Comparison of ENCODE assay signal across 11 cellular contexts in the genomic region with DNA sequence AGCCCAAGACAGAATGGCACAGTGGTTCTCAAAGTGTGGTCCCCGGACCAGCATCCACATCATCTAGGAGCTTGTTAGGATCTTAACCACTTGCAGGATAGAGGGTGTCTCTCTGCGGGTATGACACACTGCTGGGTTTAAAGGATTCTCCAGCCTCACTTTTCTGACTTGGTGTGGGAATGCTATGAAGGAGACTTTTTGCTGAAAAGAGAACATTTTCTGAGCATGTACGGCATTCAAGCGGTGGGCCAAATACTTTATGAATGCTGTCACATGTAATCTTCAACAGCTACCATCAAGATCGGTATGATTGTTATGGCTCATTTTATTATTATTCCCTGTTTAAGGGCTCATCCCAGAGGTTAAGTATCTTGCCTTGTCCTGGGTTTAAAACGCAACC. TPM values are rescaled to one million over a fixed set of nuclear protein-coding genes. Genes with fewer than 3 reads are reported as not detected.
A peak's percentile ranks its signal among the peaks of the same experiment; 100 is the strongest.
DNase-seq lines count a peak whose midpoint lies in the region; ATAC-seq and TF ChIP-seq lines count a peak whose summit lies in the region.
"Had no signal": no experiment of that assay in that cellular context is flagged by ENCODE, and none has a peak within 500 bp of the region (broad histone marks: within the 10 kb centered on the region; RNA-seq: fewer than 3 reads in every experiment).

No MANE protein-coding gene starts in this region.

- no peaks in the 10 kb centered on the region for H3K27me3 ChIP-seq in psoas muscle (ENCODE audit: insufficient read depth in 3 of 3, low read length in 2 of 3)

- no peaks in the 10 kb centered on the region for H3K36me3 ChIP-seq in psoas muscle (ENCODE audit: insufficient read depth in 1 of 2, low read depth in 1 of 2)
- H3K36me3 ChIP-seq: HAP-1 had no signal

- ATAC-seq in T-cell (replicated peaks in 1 of 4): no peak
- ATAC-seq in psoas muscle: no peak

- intact Hi-C loops in psoas muscle (cut with DNase I) (loop anchor here in 1 of 2 donors (5.0 kb wide), 1 partner anchor 34 kb away; no protein-coding TSS in a partner anchor), posterior cingulate gyrus (cut with DNase I) (loop anchor here (2.0 kb wide), 1 partner anchor 53 kb away; no protein-coding TSS in a partner anchor)

- peaks cover 35 to 56% (median 36%) of the 10 kb centered on the region in 3 donors for H3K4me1 Mint-ChIP-seq in T-cell

- H3K4me1 ChIP-seq in psoas muscle: peaks cover 21% of the 10 kb centered on the region

- DNase-seq in AG20443 (ENCODE audit: low spot score) (peak; percentile 26), T-cell (no peak), fibroblast of the aortic adventitia (ENCODE audit: low read depth) (peak; percentile 39), psoas muscle (no peak), inferior parietal cortex (ENCODE audit: extremely low spot score) (no peak), posterior cingulate gyrus (no peak), DMS53 treated with DMSO at 0.1 percent for 48 hours (lab: John Stamatoyannopoulos, UW; ENCODE audit: unreplicated experiment) (no peak)
- no peak for DNase-seq in activated CD4-positive, CD25-positive, alpha-beta regulatory T cell (lab: John Stamatoyannopoulos, UW)
- DNase-seq: SIG-M5 had no signal

- no peaks in the 10 kb centered on the region for H3K36me3 Mint-ChIP-seq in T-cell

- H3K27me3 Mint-ChIP-seq in T-cell: no peaks in the 10 kb centered on the region

- H3K4me3 ChIP-seq in fibroblast of the aortic adventitia (ENCODE audit: low read depth, low read length) (no peak overlapping the region), psoas muscle (no peak overlapping the region)
- H3K4me3 ChIP-seq: HAP-1 had no signal

- peak overlapping the region in 1 of 2 donors; percentile 80 for H3K27ac Mint-ChIP-seq in T-cell

- 65 to 75% (median 67%) methylated on average over 6 of the region's 6 CpGs for WGBS in psoas muscle, 3 donors

- H3K4me3 Mint-ChIP-seq in T-cell: peak overlapping the region; percentile 31 to 83 (median 81)

- no peaks in the 10 kb centered on the region for H3K9me3 Mint-ChIP-seq in T-cell
- H3K9me3 Mint-ChIP-seq: dendritic cell treated with granulocyte-macrophage colony-stimulating factor and Interleukin-4, amounts not matched to agents 40 ng/mL and 50 ng/mL, for 4 days had no signal

- H3K27ac ChIP-seq in psoas muscle: peak overlapping the region; percentile 97

- no peak for TF ChIP-seq CTCF in fibroblast of the aortic adventitia (IDR thresholded peaks at IDR 0.05; ENCODE audit: insufficient read depth, low read length)
- TF ChIP-seq CTCF in psoas muscle (IDR thresholded peaks at IDR 0.05): no peak

- H3K9me3 ChIP-seq in psoas muscle: no peaks in the 10 kb centered on the region
- H3K9me3 ChIP-seq: HAP-1 had no signal

- POLR2A ChIA-PET in T-cell (lab: Charles Lee): interaction anchor here (0.6 to 1.2 kb wide), 2 partner anchors 48 to 56 kb away, joined by 3 to 7 read pairs; no protein-coding TSS in a partner anchor

- CTCF ChIA-PET in T-cell (lab: Charles Lee): interaction anchor here (0.6 to 2.2 kb wide), 6 partner anchors 48 to 495 kb away, joined by 3 to 8 read pairs (median 4); no protein-coding TSS in a partner anchor

RNA-seq across cellular contexts. Expression of gene CD82, which starts 1.7 kb away (rescaled TPM):
- 10 to 100 TPM; 53.4 to 99.6 (median 69.0) TPM for total RNA-seq in T-cell
- total RNA-seq in fibroblast of the aortic adventitia (ENCODE audit: low replicate concordance): 2.6 and 4.5 TPM in 2 replicates
- total RNA-seq in psoas muscle: 100 to 1,000 TPM in 1 of 4 donors, 10 to 100 TPM in 3; 25.9 to 162 (median 50.2) TPM
- 10 to 100 TPM; 13.3 to 22.1 (median 13.7) TPM for polyA plus RNA-seq in psoas muscle

Comparison
In these comparisons a context has a peak if more than half of its experiments do, and no peak if none do; other contexts are left out.
1. DNase-seq: peak in AG20443 (single experiment) and fibroblast of the aortic adventitia (single experiment); none in T-cell (0 of 34), psoas muscle (0 of 2), inferior parietal cortex (single experiment), posterior cingulate gyrus (0 of 10), DMS53 treated with DMSO at 0.1 percent for 48 hours (single experiment) and activated CD4-positive, CD25-positive, alpha-beta regulatory T cell (0 of 4).